Comparison of ENCODE assay signal across 18 cellular contexts in genomic region chr7:80070391-80070790, GRCh38.
"Had no signal": no experiment of that assay in that cellular context is flagged by ENCODE, and none has a peak within 500 bp of the region (broad histone marks: within the 10 kb centered on the region; RNA-seq: fewer than 3 reads in every experiment).

No MANE protein-coding gene starts in this region.

- H3K4me3 Mint-ChIP-seq: endodermal cell, immature natural killer cell, natural killer cell had no signal

- H3K4me3 ChIP-seq: ascending aorta, breast epithelium, mucosa of descending colon, right lobe of liver had no signal

- H3K4me1 ChIP-seq: ascending aorta, breast epithelium, right lobe of liver had no signal

- H3K36me3 Mint-ChIP-seq: natural killer cell had no signal

- H3K27ac ChIP-seq: ascending aorta, breast epithelium, right lobe of liver had no signal

- H3K27me3 ChIP-seq: ascending aorta, breast epithelium, right lobe of liver had no signal

- H3K27me3 Mint-ChIP-seq: progenitor cell of endocrine pancreas had no signal

- H3K27ac Mint-ChIP-seq: endodermal cell, immature natural killer cell, natural killer cell, progenitor cell of endocrine pancreas had no signal

- H3K36me3 ChIP-seq: ascending aorta, breast epithelium, right lobe of liver had no signal

- ATAC-seq: left colon, mucosa of descending colon, natural killer cell, SK-N-SH treated with all-trans-retinoic acid at 6 μM for 48 hours had no signal

- H3K4me1 Mint-ChIP-seq: endodermal cell, immature natural killer cell, natural killer cell had no signal

- H3K9me3 ChIP-seq: ascending aorta, right lobe of liver had no signal

- DNase-seq: activated CD4-positive, alpha-beta T cell treated with anti-CD3 and anti-CD28 coated beads for 1 hour; activated CD4-positive, alpha-beta T cell treated with anti-CD3 and anti-CD28 coated beads, Interleukin-2, amount 50 U/mL, for 4 hours; activated naive CD4-positive, alpha-beta T cell; activated T-cell treated with anti-CD3 and anti-CD28 coated beads for 4 hours; endodermal cell; foreskin melanocyte; head of caudate nucleus; immature natural killer cell; left colon; mucosa of descending colon; natural killer cell; right lobe of liver; stimulated activated CD4-positive, alpha-beta T cell treated with anti-CD3 and anti-CD28 coated beads, Interleukin-12 subunit alpha, Interleukin-12 subunit beta, amount 100 ng/mL, for 4 hours; stimulated activated CD4-positive, alpha-beta T cell treated with anti-CD3 and anti-CD28 coated beads, Interleukin-2, amount 100 ng/mL, for 24 hours had no signal
